20 cellular contexts compared by ENCODE assay signal in the genomic region with DNA sequence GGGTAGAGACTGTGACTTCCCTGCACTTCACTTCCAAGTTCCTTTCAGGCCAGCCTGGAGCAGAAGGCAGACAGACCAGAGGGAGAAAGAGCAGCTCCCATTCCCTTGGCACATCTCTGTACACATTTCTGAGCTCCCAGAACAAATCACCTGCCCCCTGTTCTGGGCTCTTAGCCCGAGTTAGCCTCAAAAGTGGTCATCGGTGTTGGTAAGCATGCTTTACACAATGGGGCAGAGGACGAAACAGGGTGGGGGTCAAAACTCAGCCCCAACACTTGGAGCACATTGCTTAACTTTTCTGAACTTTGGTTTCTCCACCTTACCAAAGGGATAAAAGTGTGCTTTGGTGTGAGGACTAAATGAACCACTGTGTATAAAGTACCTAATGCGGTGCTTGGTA.
A peak's percentile ranks its signal among the peaks of the same experiment; 100 is the strongest.
DNase-seq lines count a peak whose midpoint lies in the region; ATAC-seq, FAIRE-seq and TF ChIP-seq lines count a peak whose summit lies in the region.
"Had no signal": no experiment of that assay in that cellular context is flagged by ENCODE, and none has a peak within 500 bp of the region (broad histone marks: within the 10 kb centered on the region; RNA-seq: fewer than 3 reads in every experiment).

No MANE protein-coding gene starts in this region.

- H3K4me1 ChIP-seq in HepG2 (ENCODE audit: insufficient read depth, low read length) (peaks cover 19% of the 10 kb centered on the region), small intestine (ENCODE audit: control insufficient read depth in 2 of 2, insufficient read depth in 1 of 2, low read depth in 1 of 2, low read length in 1 of 2) (peaks cover 0 to 7% of the 10 kb centered on the region in 2 donors), thyroid gland (no peaks in the 10 kb centered on the region), lower lobe of right lung (no peaks in the 10 kb centered on the region)
- H3K4me1 ChIP-seq: A549 had no signal

- TF ChIP-seq EP300 in HepG2 (IDR thresholded peaks at IDR 0.05; ENCODE audit: low read depth in 2 of 2, low read length in 2 of 2) (no peak), HepG2 (CRISPR knock-in tag; IDR thresholded peaks at IDR 0.05; ENCODE audit: borderline replicate concordance) (no peak)

- no peak overlapping the region for H3K9ac ChIP-seq in HepG2 (ENCODE audit: insufficient read depth, low read depth, low read length)

- POLR2A ChIA-PET in HepG2 (lab: Yijun Ruan, JAX): no interaction called here

- peak; percentile 54 for ATAC-seq in HepG2
- ATAC-seq in lower lobe of right lung: no peak
- no peak for ATAC-seq in HG02571 (IDR thresholded peaks at IDR 0.05; ENCODE audit: unreplicated experiment)
- ATAC-seq: A549 had no signal

- H2AFZ ChIP-seq in HepG2 (ENCODE audit: low read length): no peak overlapping the region
- H2AFZ ChIP-seq: GM23338 had no signal

- no peaks in the 10 kb centered on the region for H4K20me1 ChIP-seq in HepG2 (ENCODE audit: insufficient read depth, low read length)

- TF ChIP-seq POLR2A in HepG2 (IDR thresholded peaks at IDR 0.05; ENCODE audit: insufficient read depth in 1 of 2, low read depth in 2 of 2, low read length in 2 of 2) (no peak), thyroid gland (IDR thresholded peaks at IDR 0.05) (no peak)

- in situ Hi-C loops in HepG2 (cut with HindIII; ENCODE audit: extremely low pct_ligation_motif_present, low pct_unique_long_range_greater_than_20kb): no loop called here

- H3K79me2 ChIP-seq in HepG2 (ENCODE audit: insufficient read depth, low read length): no peaks in the 10 kb centered on the region

- CTCF ChIA-PET in HepG2 (lab: Yijun Ruan, JAX; ENCODE audit: low intra/inter-chr PET ratio, low total read pairs): no interaction called here

- H3K27me3 ChIP-seq in HepG2 (ENCODE audit: control insufficient read depth in 1 of 2, insufficient read depth in 2 of 2, low read length in 2 of 2): no peaks in the 10 kb centered on the region
- no peaks in the 10 kb centered on the region for H3K27me3 ChIP-seq in small intestine (ENCODE audit: control insufficient read depth in 2 of 2, insufficient read depth in 2 of 2, low read length in 2 of 2)
- H3K27me3 ChIP-seq in thyroid gland: no peaks in the 10 kb centered on the region
- H3K27me3 ChIP-seq in lower lobe of right lung (ENCODE audit: low read depth): no peaks in the 10 kb centered on the region

- DNase-seq in cerebellum (ENCODE audit: low spot score): peak; percentile 31
- peak; percentile 7 for DNase-seq in HepG2 (ENCODE audit: low spot score)
- DNase-seq in mucosa of gallbladder (ENCODE audit: low spot score): peak; percentile 19
- DNase-seq in small intestine: peak; percentile 73
- DNase-seq in central memory CD4-positive, alpha-beta T cell: no peak
- no peak for DNase-seq in thyroid gland
- DNase-seq in lower lobe of right lung: no peak
- DNase-seq: AML-193; Caco-2; CD4-positive, alpha-beta T cell; GDM1; HCEC 1CT had no signal

- H3K36me3 ChIP-seq in HepG2 (replicated peaks in 1 of 2; ENCODE audit: control insufficient read depth in 1 of 2, insufficient read depth in 2 of 2, low read length in 2 of 2): no peaks in the 10 kb centered on the region
- no peaks in the 10 kb centered on the region for H3K36me3 ChIP-seq in small intestine (ENCODE audit: control insufficient read depth in 2 of 2, insufficient read depth in 2 of 2, low read length in 2 of 2)
- no peaks in the 10 kb centered on the region for H3K36me3 ChIP-seq in thyroid gland
- H3K36me3 ChIP-seq in lower lobe of right lung: no peaks in the 10 kb centered on the region

- H3K4me2 ChIP-seq in HepG2 (ENCODE audit: low read depth, low read length): peak overlapping the region; percentile 35; the same call in 1 of the 2 replicates
- H3K4me2 ChIP-seq: A549 had no signal

- TF ChIP-seq RAD21 in HepG2 (CRISPR knock-in tag; IDR thresholded peaks at IDR 0.05): no peak

- intact Hi-C loops in HepG2 (cut with micrococcal nuclease; ENCODE audit: unreplicated experiment) (no loop called here), thyroid gland (cut with DNase I) (no loop called here), lower lobe of right lung (cut with DNase I) (no loop called here)

- H3K27ac ChIP-seq in HepG2 (ENCODE audit: extremely low read length, insufficient read depth, low read length) (no peak overlapping the region), small intestine (ENCODE audit: low read depth in 1 of 2, low read length in 1 of 2) (no peak overlapping the region), thyroid gland (no peak overlapping the region), lower lobe of right lung (no peak overlapping the region)
- H3K27ac ChIP-seq: A549, C4-2B had no signal

- no peak overlapping the region for H3K4me3 ChIP-seq in HepG2 (replicated peaks in 1 of 3; ENCODE audit: insufficient read depth in 1 of 3, low read depth in 2 of 3, low read length in 3 of 3)
- H3K4me3 ChIP-seq in small intestine (ENCODE audit: low read depth in 1 of 2, low read length in 2 of 2): no peak overlapping the region
- no peak overlapping the region for H3K4me3 ChIP-seq in thyroid gland (replicated peaks in 1 of 3)
- no peak overlapping the region for H3K4me3 ChIP-seq in lower lobe of right lung
- H3K4me3 ChIP-seq: A549, GM23338 had no signal

- FAIRE-seq in HepG2 (lab: Jason Lieb, UNC) (no peak), small intestine (lab: Jason Lieb, UNC) (no peak)
- FAIRE-seq: A549, D721Med, GM12892, GM18507, H54 had no signal

- H3K9me3 ChIP-seq in HepG2 (ENCODE audit: low read length) (no peaks in the 10 kb centered on the region), small intestine (ENCODE audit: control insufficient read depth, low read depth) (no peaks in the 10 kb centered on the region), thyroid gland (no peaks in the 10 kb centered on the region), lower lobe of right lung (no peaks in the 10 kb centered on the region)
- H3K9me3 ChIP-seq: A549, Caco-2 had no signal

- 0% methylated on average over 4 of the region's 4 CpGs for WGBS in HepG2 (ENCODE audit: low lambda C conversion rate)
- 12 to 50% (median 31%) methylated on average over 4 of the region's 4 CpGs for WGBS in small intestine, 3 donors
- WGBS in thyroid gland, 2 donors: 81 to 87% methylated on average over 4 of the region's 4 CpGs

- TF ChIP-seq CTCF in HepG2 (CRISPR knock-in tag; IDR thresholded peaks at IDR 0.05) (no peak), thyroid gland (IDR thresholded peaks at IDR 0.05) (no peak), lower lobe of right lung (IDR thresholded peaks at IDR 0.05) (no peak)

- BruUV-seq in HepG2 (replicated peaks; lab: Mats Ljungman, UMichigan): no TSS peak

TF ChIP-seq in HepG2, 621 proteins besides CTCF, POLR2A, EP300 and RAD21 (continues in another document):
- 0 out of 2 replicates have a peak, but pooled peaks have one; percentile 15 for TF ChIP-seq GATAD2A (CRISPR knock-in tag; IDR thresholded peaks at IDR 0.05)
- no peak for TF ChIP-seq CREB1 (IDR thresholded peaks at IDR 0.05)
- peak; percentile 53; the same call in 1 of the 2 replicates for TF ChIP-seq CREB1 (CRISPR knock-in tag; IDR thresholded peaks at IDR 0.05)
- no peak for TF ChIP-seq MATR3 (CRISPR knock-in tag; IDR thresholded peaks at IDR 0.05)
- TF ChIP-seq SOX13 (IDR thresholded peaks at IDR 0.05): no peak
- 0 out of 4 replicates have a peak, but pooled peaks of 1 of the 2 experiments have one; percentile 19 for TF ChIP-seq SOX13 (CRISPR knock-in tag; conservative IDR thresholded peaks at IDR 0.05 in 1 of 2, IDR thresholded peaks at IDR 0.05 in 1 of 2)
- TF ChIP-seq HNF4G (IDR thresholded peaks at IDR 0.05; ENCODE audit: borderline replicate concordance, low read depth, low read length): peak; percentile 30; the same call in 1 of the 2 replicates
- TF ChIP-seq HNF4G (CRISPR knock-in tag; IDR thresholded peaks at IDR 0.05; ENCODE audit: borderline replicate concordance, low read depth): no peak
- TF ChIP-seq ZNF607 (CRISPR knock-in tag; IDR thresholded peaks at IDR 0.05; ENCODE audit: borderline replicate concordance): no peak
- no peak for TF ChIP-seq NONO (IDR thresholded peaks at IDR 0.05)
- 0 out of 2 replicates have a peak, but pooled peaks have one; percentile 24 for TF ChIP-seq NONO (CRISPR knock-in tag; conservative IDR thresholded peaks at IDR 0.05)
- peak; percentile 55 for TF ChIP-seq CEBPG (CRISPR knock-in tag; IDR thresholded peaks at IDR 0.05)
- TF ChIP-seq ZFP37 (CRISPR knock-in tag; IDR thresholded peaks at IDR 0.05; ENCODE audit: borderline replicate concordance): no peak
- TF ChIP-seq HNF4A (CRISPR knock-in tag; IDR thresholded peaks at IDR 0.05): peak; percentile 45
- TF ChIP-seq SOX6 (IDR thresholded peaks at IDR 0.05): no peak
- peak; percentile 19; the same call in 1 of the 2 replicates for TF ChIP-seq SOX6 (CRISPR knock-in tag; IDR thresholded peaks at IDR 0.05)
- TF ChIP-seq ZNF850 (CRISPR knock-in tag; conservative IDR thresholded peaks at IDR 0.05): no peak
- TF ChIP-seq, protein P1, sequence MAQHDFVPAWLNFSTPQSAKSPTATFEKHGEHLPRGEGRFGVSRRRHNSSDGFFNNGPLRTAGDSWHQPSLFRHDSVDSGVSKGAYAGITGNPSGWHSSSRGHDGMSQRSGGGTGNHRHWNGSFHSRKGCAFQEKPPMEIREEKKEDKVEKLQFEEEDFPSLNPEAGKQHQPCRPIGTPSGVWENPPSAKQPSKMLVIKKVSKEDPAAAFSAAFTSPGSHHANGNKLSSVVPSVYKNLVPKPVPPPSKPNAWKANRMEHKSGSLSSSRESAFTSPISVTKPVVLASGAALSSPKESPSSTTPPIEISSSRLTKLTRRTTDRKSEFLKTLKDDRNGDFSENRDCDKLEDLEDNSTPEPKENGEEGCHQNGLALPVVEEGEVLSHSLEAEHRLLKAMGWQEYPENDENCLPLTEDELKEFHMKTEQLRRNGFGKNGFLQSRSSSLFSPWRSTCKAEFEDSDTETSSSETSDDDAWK (CRISPR knock-in tag; IDR thresholded peaks at IDR 0.05): no peak
- TF ChIP-seq, protein P2, sequence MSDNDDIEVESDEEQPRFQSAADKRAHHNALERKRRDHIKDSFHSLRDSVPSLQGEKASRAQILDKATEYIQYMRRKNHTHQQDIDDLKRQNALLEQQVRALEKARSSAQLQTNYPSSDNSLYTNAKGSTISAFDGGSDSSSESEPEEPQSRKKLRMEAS (IDR thresholded peaks at IDR 0.05): peak; percentile 35; the same call in 1 of the 2 replicates
- TF ChIP-seq, protein P3, sequence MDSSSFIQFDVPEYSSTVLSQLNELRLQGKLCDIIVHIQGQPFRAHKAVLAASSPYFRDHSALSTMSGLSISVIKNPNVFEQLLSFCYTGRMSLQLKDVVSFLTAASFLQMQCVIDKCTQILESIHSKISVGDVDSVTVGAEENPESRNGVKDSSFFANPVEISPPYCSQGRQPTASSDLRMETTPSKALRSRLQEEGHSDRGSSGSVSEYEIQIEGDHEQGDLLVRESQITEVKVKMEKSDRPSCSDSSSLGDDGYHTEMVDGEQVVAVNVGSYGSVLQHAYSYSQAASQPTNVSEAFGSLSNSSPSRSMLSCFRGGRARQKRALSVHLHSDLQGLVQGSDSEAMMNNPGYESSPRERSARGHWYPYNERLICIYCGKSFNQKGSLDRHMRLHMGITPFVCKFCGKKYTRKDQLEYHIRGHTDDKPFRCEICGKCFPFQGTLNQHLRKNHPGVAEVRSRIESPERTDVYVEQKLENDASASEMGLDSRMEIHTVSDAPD (CRISPR knock-in tag; IDR thresholded peaks at IDR 0.05): peak; percentile 44; the same call in 1 of the 2 replicates

Comparison
In these comparisons a context has a peak if more than half of its experiments do, and no peak if none do; other contexts are left out.
1. DNase-seq: peak in cerebellum (single experiment), HepG2 (single experiment), mucosa of gallbladder (single experiment) and small intestine (single experiment); none in central memory CD4-positive, alpha-beta T cell (single experiment), thyroid gland (0 of 2) and lower lobe of right lung (single experiment).